ENCODE assay signal across 23 cellular contexts in genomic region chr6:168161371-168161750, GRCh38.
"Had no signal": no experiment of that assay in that cellular context is flagged by ENCODE, and none has a peak within 500 bp of the region (broad histone marks: within the 10 kb centered on the region; RNA-seq: fewer than 3 reads in every experiment).

No MANE protein-coding gene starts in this region.

- H3K4me1 Mint-ChIP-seq: activated T-helper 17 cell treated with anti-CD3 and anti-CD28 coated beads, Interleukin-2, amount 50 U/mL, for 72 hours; IgD-negative memory B cell; T-cell had no signal

- ATAC-seq: activated CD4-positive, CD25-positive, alpha-beta regulatory T cell treated with anti-CD3 and anti-CD28 coated beads, Interleukin-2, amount 50 U/mL, for 24 hours; activated CD8-positive, alpha-beta T cell treated with anti-CD3 and anti-CD28 coated beads for 36 hours; activated T-helper 17 cell treated with anti-CD3 and anti-CD28 coated beads, Interleukin-2, amount 50 U/mL, for 72 hours; T-cell had no signal

- H3K4me3 ChIP-seq: SK-N-MC had no signal

- H3K27me3 ChIP-seq: brain microvascular endothelial cell had no signal

- H3K4me3 Mint-ChIP-seq: activated CD8-positive, alpha-beta T cell treated with anti-CD3 and anti-CD28 coated beads for 36 hours; activated naive CD4-positive, alpha-beta T cell treated with anti-CD3 and anti-CD28 coated beads for 36 hours; activated naive CD8-positive, alpha-beta T cell; activated T-helper 17 cell treated with anti-CD3 and anti-CD28 coated beads, Interleukin-2, amount 50 U/mL, for 72 hours; IgD-negative memory B cell; T-cell had no signal

- H3K9me3 Mint-ChIP-seq: activated CD8-positive, alpha-beta T cell treated with anti-CD3 and anti-CD28 coated beads for 36 hours; activated naive CD4-positive, alpha-beta T cell treated with anti-CD3 and anti-CD28 coated beads for 36 hours; activated T-helper 17 cell treated with anti-CD3 and anti-CD28 coated beads, Interleukin-2, amount 50 U/mL, for 72 hours; T-cell had no signal

- H3K27ac Mint-ChIP-seq: activated CD8-positive, alpha-beta T cell treated with anti-CD3 and anti-CD28 coated beads for 36 hours; activated naive CD4-positive, alpha-beta T cell treated with anti-CD3 and anti-CD28 coated beads for 36 hours; activated naive CD8-positive, alpha-beta T cell; activated T-helper 17 cell treated with anti-CD3 and anti-CD28 coated beads, Interleukin-2, amount 50 U/mL, for 72 hours; IgD-negative memory B cell; T-cell had no signal

- DNase-seq: activated CD4-positive, alpha-beta T cell treated with anti-CD3 and anti-CD28 coated beads for 4 hours; activated CD8-positive, alpha-beta T cell treated with anti-CD3 and anti-CD28 coated beads for 36 hours; activated gamma-delta T cell; activated naive CD4-positive, alpha-beta T cell treated with anti-CD3 and anti-CD28 coated beads for 36 hours; activated T-cell treated with anti-CD3 and anti-CD28 coated beads for 4 hours; activated T-cell treated with anti-CD3 and anti-CD28 coated beads, Interleukin-2, amount 50 U/mL, for 48 hours; amygdala; brain microvascular endothelial cell; KG1; NCI-H1048; NCI-H146; NCI-H187 treated with DMSO at 0.1 percent for 48 hours; NCI-H2081 treated with DMSO at 0.1 percent for 48 hours; NCI-H446; NCI-H524; SIG-M5; T-cell; T-helper 2 cell had no signal

- H3K27me3 Mint-ChIP-seq: IgD-negative memory B cell had no signal

- H3K36me3 ChIP-seq: brain microvascular endothelial cell had no signal

- H3K27ac ChIP-seq: brain microvascular endothelial cell, SK-N-MC had no signal
